In genomic region chrX:39201305-39201990, GRCh38 we compare ENCODE assay signal across 15 cellular contexts.
DNase-seq lines count a peak whose midpoint lies in the region; ATAC-seq lines count a peak whose summit lies in the region.
"Had no signal": no experiment of that assay in that cellular context is flagged by ENCODE, and none has a peak within 500 bp of the region (broad histone marks: within the 10 kb centered on the region; RNA-seq: fewer than 3 reads in every experiment).

No MANE protein-coding gene starts in this region.

- intact Hi-C loops in activated CD4-positive, alpha-beta T cell treated with anti-CD3 and anti-CD28 coated beads, Interleukin-2, amount 10 ng/mL, durations not matched to agents 24 days and 14 days (cut with micrococcal nuclease): no loop called here

- H3K4me3 Mint-ChIP-seq in activated CD4-positive, alpha-beta T cell treated with anti-CD3 and anti-CD28 coated beads, Interleukin-2, amount 10 ng/mL, durations not matched to agents 24 days and 14 days: no peak overlapping the region
- H3K4me3 Mint-ChIP-seq: activated B cell treated with CpG ODN at 0.5 μM for 24 hours had no signal

- H3K4me1 ChIP-seq in mesodermal cell (ENCODE audit: control insufficient read depth, insufficient read depth, low read length, poor library complexity, severe bottlenecking): peaks cover 18% of the 10 kb centered on the region
- H3K4me1 ChIP-seq: thyroid gland had no signal

- WGBS in mesodermal cell (ENCODE audit: insufficient coverage in 2 of 2), 2 experiments: 85% methylated on average over 2 of the region's 6 CpGs; no CpG with 5 or more reads in 1 of the 2 experiments

- no peaks in the 10 kb centered on the region for H3K9me3 ChIP-seq in mesodermal cell (ENCODE audit: control insufficient read depth, low read length)
- H3K9me3 ChIP-seq: thyroid gland had no signal

- H3K36me3 ChIP-seq in mesodermal cell (ENCODE audit: control insufficient read depth, insufficient read depth, low read length): no peaks in the 10 kb centered on the region
- H3K36me3 ChIP-seq: thyroid gland had no signal

- H3K27ac ChIP-seq in mesodermal cell (ENCODE audit: low read depth, low read length, severe bottlenecking): peak overlapping the region; percentile 66
- H3K27ac ChIP-seq: thyroid gland had no signal

- no peaks in the 10 kb centered on the region for H3K27me3 Mint-ChIP-seq in activated CD4-positive, alpha-beta T cell treated with anti-CD3 and anti-CD28 coated beads, Interleukin-2, amount 10 ng/mL, durations not matched to agents 24 days and 14 days

- H3K4me1 Mint-ChIP-seq in activated CD4-positive, alpha-beta T cell treated with anti-CD3 and anti-CD28 coated beads, Interleukin-2, amount 10 ng/mL, durations not matched to agents 24 days and 14 days: peaks cover 71% of the 10 kb centered on the region

- peak; percentile 66 for DNase-seq in activated CD4-positive, alpha-beta T cell treated with anti-CD3 and anti-CD28 coated beads, Interleukin-2, amount 10 ng/mL, durations not matched to agents 24 days and 14 days
- no peak for DNase-seq in activated CD4-positive, alpha-beta T cell treated with anti-CD3 and anti-CD28 coated beads for 1 hour
- peak; percentile 62 for DNase-seq in Jurkat, Clone E6-1 (ENCODE audit: low read depth, low spot score)
- DNase-seq in astrocyte of the hippocampus (ENCODE audit: low read depth, low spot score) (peak; percentile 74), NCI-H1930 (lab: John Stamatoyannopoulos, UW) (no peak), mesenteric fat pad (ENCODE audit: low spot score) (no peak)
- DNase-seq: activated B cell treated with CpG ODN at 0.5 μM for 24 hours, DMS79, MM.1S, NCI-H446 treated with DMSO at 0.1 percent for 48 hours, SHP77, thyroid gland had no signal

- H3K27ac Mint-ChIP-seq in activated CD4-positive, alpha-beta T cell treated with anti-CD3 and anti-CD28 coated beads, Interleukin-2, amount 10 ng/mL, durations not matched to agents 24 days and 14 days: peak overlapping the region; percentile 73
- H3K27ac Mint-ChIP-seq: activated B cell treated with CpG ODN at 0.5 μM for 24 hours, progenitor cell of endocrine pancreas had no signal

- no peak for ATAC-seq in GM21423 (IDR thresholded peaks at IDR 0.05; ENCODE audit: unreplicated experiment)

- peaks cover 2% of the 10 kb centered on the region for H3K36me3 Mint-ChIP-seq in activated CD4-positive, alpha-beta T cell treated with anti-CD3 and anti-CD28 coated beads, Interleukin-2, amount 10 ng/mL, durations not matched to agents 24 days and 14 days (ENCODE audit: low read depth)

- H3K4me3 ChIP-seq in Jurkat, Clone E6-1 (ENCODE audit: low read length): no peak overlapping the region
- no peak overlapping the region for H3K4me3 ChIP-seq in mesodermal cell (ENCODE audit: extremely low read depth, insufficient read depth, low read length, poor library complexity, severe bottlenecking)
- H3K4me3 ChIP-seq: thyroid gland had no signal

- H3K9me3 Mint-ChIP-seq in activated CD4-positive, alpha-beta T cell treated with anti-CD3 and anti-CD28 coated beads, Interleukin-2, amount 10 ng/mL, durations not matched to agents 24 days and 14 days: peaks cover 7% of the 10 kb centered on the region
- H3K9me3 Mint-ChIP-seq: activated B cell treated with CpG ODN at 0.5 μM for 24 hours had no signal

Comparison
In these comparisons a context has a peak if more than half of its experiments do, and no peak if none do; other contexts are left out.
1. DNase-seq: peak in activated CD4-positive, alpha-beta T cell treated with anti-CD3 and anti-CD28 coated beads, Interleukin-2, amount 10 ng/mL, durations not matched to agents 24 days and 14 days (single experiment), Jurkat, Clone E6-1 (single experiment) and astrocyte of the hippocampus (single experiment); none in activated CD4-positive, alpha-beta T cell treated with anti-CD3 and anti-CD28 coated beads for 1 hour (single experiment), NCI-H1930 (0 of 2) and mesenteric fat pad (single experiment).